In genomic region chr3:197407053-197407452, GRCh38 we compare ENCODE assay signal across 17 cellular contexts.
A peak's percentile ranks its signal among the peaks of the same experiment; 100 is the strongest.
DNase-seq lines count a peak whose midpoint lies in the region; ATAC-seq lines count a peak whose summit lies in the region.
"Had no signal": no experiment of that assay in that cellular context is flagged by ENCODE, and none has a peak within 500 bp of the region (broad histone marks: within the 10 kb centered on the region; RNA-seq: fewer than 3 reads in every experiment).

No MANE protein-coding gene starts in this region.

- no peaks in the 10 kb centered on the region for H3K36me3 ChIP-seq in H7 (replicated peaks; ENCODE audit: control insufficient read depth, insufficient read depth, low read length)
- H3K36me3 ChIP-seq: HAP-1, SJCRH30 had no signal

- H3K4me3 ChIP-seq in H7 (ENCODE audit: insufficient read depth, low read depth, low read length) = no peak overlapping the region
- H3K4me3 ChIP-seq: HAP-1, SJCRH30 had no signal

- in situ Hi-C loops in G401 (cut with HindIII; ENCODE audit: low sequenced_read_pairs) = no loop called here

- DNase-seq in AG08396 (ENCODE audit: low spot score) = peak; percentile 3
- DNase-seq in H7 = peak; percentile 11
- peak; percentile 81 for DNase-seq in mesenteric fat pad (ENCODE audit: low spot score)
- DNase-seq in posterior vena cava (ENCODE audit: low spot score) = peak; percentile 60
- DNase-seq in activated CD4-positive, alpha-beta T cell treated with anti-CD3 and anti-CD28 coated beads, Interleukin-2, amount 50 U/mL, for 4 hours = no peak
- DNase-seq in G401 (ENCODE audit: low spot score) = no peak
- DNase-seq: DMS53, GF-D8, KG1, NCI-H1105, NCI-H2029 treated with DMSO at 0.1 percent for 48 hours, NCI-H226, NCI-H524 treated with DMSO at 0.1 percent for 48 hours, NCI-H82 had no signal

- ATAC-seq in HG03196 (IDR thresholded peaks at IDR 0.05; ENCODE audit: unreplicated experiment) = no peak

- intact Hi-C loops in posterior vena cava (cut with DNase I) = no loop called here

- H3K27me3 ChIP-seq in H7 (ENCODE audit: control insufficient read depth, insufficient read depth, low read length) = no peaks in the 10 kb centered on the region
- H3K27me3 ChIP-seq: SJCRH30 had no signal

Comparison
In these comparisons a context has a peak if more than half of its experiments do, and no peak if none do; other contexts are left out.
1. DNase-seq: peak in AG08396 (single experiment), H7 (single experiment), mesenteric fat pad (single experiment) and posterior vena cava (single experiment); none in activated CD4-positive, alpha-beta T cell treated with anti-CD3 and anti-CD28 coated beads, Interleukin-2, amount 50 U/mL, for 4 hours (0 of 2) and G401 (single experiment).